16 cellular contexts compared by ENCODE assay signal in genomic region chr19:38846097-38846496, GRCh38. TPM values are rescaled to one million over a fixed set of nuclear protein-coding genes. Genes with fewer than 3 reads are reported as not detected.
DNase-seq lines count a peak whose midpoint lies in the region; TF ChIP-seq lines count a peak whose summit lies in the region.
"Had no signal": no experiment of that assay in that cellular context is flagged by ENCODE, and none has a peak within 500 bp of the region (broad histone marks: within the 10 kb centered on the region; RNA-seq: fewer than 3 reads in every experiment).

No MANE protein-coding gene starts in this region.

- peak overlapping the region; percentile 16 for H3K9ac ChIP-seq in rectal smooth muscle tissue (ENCODE audit: low read length)

- DNase-seq in activated CD4-positive, alpha-beta T cell treated with anti-CD3 and anti-CD28 coated beads, Interleukin-2, amount 10 ng/mL, durations not matched to agents 24 days and 14 days: peak; percentile 57
- no peak for DNase-seq in activated CD4-positive, alpha-beta T cell treated with anti-CD3 and anti-CD28 coated beads for 4 hours
- DNase-seq in effector memory CD4-positive, alpha-beta T cell: no peak
- DNase-seq in NCI-H524 treated with DMSO at 0.1 percent for 48 hours (lab: John Stamatoyannopoulos, UW) (no peak), epidermal melanocyte (ENCODE audit: insufficient read length, low spot score) (no peak), coronary artery (ENCODE audit: low spot score) (no peak)
- DNase-seq: activated T-cell treated with anti-CD3 and anti-CD28 coated beads for 4 hours; DMS153; left lung; NCI-H446 treated with DMSO at 0.1 percent for 48 hours; OCI-M1; stimulated activated CD4-positive, alpha-beta T cell treated with anti-CD3 and anti-CD28 coated beads, Interleukin-1b, Interleukin-23, amount 100 ng/mL, for 48 hours; stimulated activated CD8-positive, alpha-beta memory T cell treated with anti-CD3 and anti-CD28 coated beads, Interleukin-4, amount 100 ng/mL, for 48 hours had no signal

- no peaks in the 10 kb centered on the region for H3K27me3 ChIP-seq in effector memory CD4-positive, alpha-beta T cell (replicated peaks; ENCODE audit: control insufficient read depth, insufficient read depth, low read length, poor library complexity, severe bottlenecking)
- H3K27me3 ChIP-seq in rectal smooth muscle tissue (ENCODE audit: control insufficient read depth, insufficient read depth, low read length): no peaks in the 10 kb centered on the region
- H3K27me3 ChIP-seq: left lung had no signal

- no peak overlapping the region for H3K4me3 ChIP-seq in effector memory CD4-positive, alpha-beta T cell (ENCODE audit: insufficient read depth, low read depth, low read length, poor library complexity, severe bottlenecking)
- H3K4me3 ChIP-seq in rectal smooth muscle tissue (ENCODE audit: low read length) (no peak overlapping the region), coronary artery (no peak overlapping the region)
- H3K4me3 ChIP-seq: left lung had no signal

- peak overlapping the region; percentile 47 for H3K4me3 Mint-ChIP-seq in activated CD4-positive, alpha-beta T cell treated with anti-CD3 and anti-CD28 coated beads, Interleukin-2, amount 10 ng/mL, durations not matched to agents 24 days and 14 days
- peak overlapping the region in 1 of 4 donors; percentile 10 for H3K4me3 Mint-ChIP-seq in IgD-negative memory B cell

- peaks cover 66% of the 10 kb centered on the region for H3K4me1 ChIP-seq in effector memory CD4-positive, alpha-beta T cell (ENCODE audit: control insufficient read depth, insufficient read depth, low read length, poor library complexity, severe bottlenecking)
- H3K4me1 ChIP-seq in rectal smooth muscle tissue (ENCODE audit: control insufficient read depth, insufficient read depth, low read length): peaks cover 10% of the 10 kb centered on the region

- intact Hi-C loops in activated CD4-positive, alpha-beta T cell treated with anti-CD3 and anti-CD28 coated beads, Interleukin-2, amount 10 ng/mL, durations not matched to agents 24 days and 14 days (cut with micrococcal nuclease): no loop called here

- peak overlapping the region; percentile 19 for H3K27ac ChIP-seq in effector memory CD4-positive, alpha-beta T cell (ENCODE audit: insufficient read depth, low read length, poor library complexity, severe bottlenecking)
- no peak overlapping the region for H3K27ac ChIP-seq in rectal smooth muscle tissue (ENCODE audit: low read depth, low read length)
- no peak overlapping the region for H3K27ac ChIP-seq in coronary artery
- H3K27ac ChIP-seq: left lung had no signal

- TF ChIP-seq CTCF in coronary artery (IDR thresholded peaks at IDR 0.05): no peak

- H3K27me3 Mint-ChIP-seq in activated CD4-positive, alpha-beta T cell treated with anti-CD3 and anti-CD28 coated beads, Interleukin-2, amount 10 ng/mL, durations not matched to agents 24 days and 14 days: no peaks in the 10 kb centered on the region
- peaks cover 2% of the 10 kb centered on the region for H3K27me3 Mint-ChIP-seq in IgD-negative memory B cell

- peak overlapping the region; percentile 60 for H3K27ac Mint-ChIP-seq in activated CD4-positive, alpha-beta T cell treated with anti-CD3 and anti-CD28 coated beads, Interleukin-2, amount 10 ng/mL, durations not matched to agents 24 days and 14 days
- H3K27ac Mint-ChIP-seq in IgD-negative memory B cell: peak overlapping the region in 2 of 3 donors; percentile 46 to 57

- H3K9me3 ChIP-seq in effector memory CD4-positive, alpha-beta T cell (ENCODE audit: control insufficient read depth, low read length): no peaks in the 10 kb centered on the region
- H3K9me3 ChIP-seq: left lung had no signal

- peaks cover 76% of the 10 kb centered on the region for H3K36me3 Mint-ChIP-seq in activated CD4-positive, alpha-beta T cell treated with anti-CD3 and anti-CD28 coated beads, Interleukin-2, amount 10 ng/mL, durations not matched to agents 24 days and 14 days (ENCODE audit: low read depth)
- H3K36me3 Mint-ChIP-seq in IgD-negative memory B cell: peaks cover 10% of the 10 kb centered on the region

- H3K36me3 ChIP-seq in effector memory CD4-positive, alpha-beta T cell (ENCODE audit: control insufficient read depth, insufficient read depth, low read length): peaks cover 63% of the 10 kb centered on the region
- peaks cover 63% of the 10 kb centered on the region for H3K36me3 ChIP-seq in rectal smooth muscle tissue (ENCODE audit: control insufficient read depth, insufficient read depth, low read length)

- H3K9me3 Mint-ChIP-seq in activated CD4-positive, alpha-beta T cell treated with anti-CD3 and anti-CD28 coated beads, Interleukin-2, amount 10 ng/mL, durations not matched to agents 24 days and 14 days: no peaks in the 10 kb centered on the region
- no peaks in the 10 kb centered on the region for H3K9me3 Mint-ChIP-seq in IgD-negative memory B cell

- H3K4me1 Mint-ChIP-seq in activated CD4-positive, alpha-beta T cell treated with anti-CD3 and anti-CD28 coated beads, Interleukin-2, amount 10 ng/mL, durations not matched to agents 24 days and 14 days: peaks cover 55% of the 10 kb centered on the region
- peaks cover 20 to 55% (median 43%) of the 10 kb centered on the region in 3 donors for H3K4me1 Mint-ChIP-seq in IgD-negative memory B cell

RNA-seq across cellular contexts. Expression of gene HNRNPL, which starts 3.7 kb away (rescaled TPM):
- 686 and 695 TPM in 2 replicates for total RNA-seq in activated CD4-positive, alpha-beta T cell treated with anti-CD3 and anti-CD28 coated beads, Interleukin-2, amount 10 ng/mL, durations not matched to agents 24 days and 14 days
- polyA plus RNA-seq in IgD-negative memory B cell: 78.9 TPM

RNA-seq across cellular contexts. Expression of gene ECH1, which starts 14.5 kb away (rescaled TPM):
- total RNA-seq in activated CD4-positive, alpha-beta T cell treated with anti-CD3 and anti-CD28 coated beads, Interleukin-2, amount 10 ng/mL, durations not matched to agents 24 days and 14 days: 129 and 130 TPM in 2 replicates
- polyA plus RNA-seq in IgD-negative memory B cell: 307 TPM

RNA-seq across cellular contexts. Expression of gene RINL, which starts 32.0 kb away (rescaled TPM):
- 62.7 and 68.9 TPM in 2 replicates for total RNA-seq in activated CD4-positive, alpha-beta T cell treated with anti-CD3 and anti-CD28 coated beads, Interleukin-2, amount 10 ng/mL, durations not matched to agents 24 days and 14 days
- polyA plus RNA-seq in IgD-negative memory B cell: 61.3 TPM

RNA-seq across cellular contexts. Expression of gene LGALS4, which starts 33.4 kb away (rescaled TPM):
- 1.3 and 1.7 TPM in 2 replicates for total RNA-seq in activated CD4-positive, alpha-beta T cell treated with anti-CD3 and anti-CD28 coated beads, Interleukin-2, amount 10 ng/mL, durations not matched to agents 24 days and 14 days
- not detected for polyA plus RNA-seq in IgD-negative memory B cell
- total RNA-seq: renal cortical epithelial cell had no signal

RNA-seq across cellular contexts. Expression of gene SIRT2, which starts 53.3 kb away (rescaled TPM):
- 23.6 and 30.1 TPM in 2 replicates for total RNA-seq in activated CD4-positive, alpha-beta T cell treated with anti-CD3 and anti-CD28 coated beads, Interleukin-2, amount 10 ng/mL, durations not matched to agents 24 days and 14 days
- 45.5 TPM for polyA plus RNA-seq in IgD-negative memory B cell
